In genomic region chr1:26772687-26773086, GRCh38 we compare ENCODE assay signal across 1 cellular context.
TF ChIP-seq lines count a peak whose summit lies in the region.

No MANE protein-coding gene starts in this region.

TF ChIP-seq in K562, 482 proteins besides CTCF, POLR2A, EP300 and RAD21:
- TF ChIP-seq POLR2AphosphoS5 (IDR thresholded peaks at IDR 0.05; ENCODE audit: control insufficient read depth, insufficient read depth, low read depth, low read length) (0 out of 2 replicates have a peak, but pooled peaks have one; percentile 8), MLX (CRISPR knock-in tag; conservative IDR thresholded peaks at IDR 0.05) (no peak), CHD2 (IDR thresholded peaks at IDR 0.05; ENCODE audit: low read depth, low read length) (no peak)
TF ChIP-seq in K562: peak in this region for 1.
